In the genomic region with DNA sequence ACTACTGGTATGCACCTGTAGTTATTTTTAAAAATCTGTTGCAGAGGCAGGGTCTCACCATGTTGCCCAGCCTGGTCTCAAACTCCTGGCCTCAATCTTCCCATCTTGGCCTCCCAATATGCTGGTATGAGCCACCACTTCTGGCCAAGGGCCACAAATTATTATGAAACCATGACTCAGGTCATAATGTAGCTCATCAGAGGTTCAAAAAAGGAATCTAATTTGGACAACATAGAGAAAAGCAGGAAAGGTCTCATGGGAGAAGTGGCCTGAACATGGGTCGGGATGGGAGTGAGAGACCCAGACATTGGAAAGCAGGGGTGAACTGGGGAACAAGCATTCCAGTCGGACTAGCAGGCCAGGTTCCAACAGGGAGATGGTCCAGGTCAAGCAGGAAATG, we compare ENCODE assay signal across 19 cellular contexts. TPM values are rescaled to one million over a fixed set of nuclear protein-coding genes. Genes with fewer than 3 reads are reported as not detected.
DNase-seq lines count a peak whose midpoint lies in the region; ATAC-seq, FAIRE-seq and TF ChIP-seq lines count a peak whose summit lies in the region.
"Had no signal": no experiment of that assay in that cellular context is flagged by ENCODE, and none has a peak within 500 bp of the region (broad histone marks: within the 10 kb centered on the region; RNA-seq: fewer than 3 reads in every experiment).

No MANE protein-coding gene starts in this region.

- H3K27ac ChIP-seq in HepG2 (ENCODE audit: extremely low read length, insufficient read depth, low read length) (peak overlapping the region; percentile 9), right lobe of liver (no peak overlapping the region), gastroesophageal sphincter (no peak overlapping the region), esophagus squamous epithelium (no peak overlapping the region)

- peak overlapping the region; percentile 0 for H3K27ac Mint-ChIP-seq in activated CD8-positive, alpha-beta T cell treated with anti-CD3 and anti-CD28 coated beads for 36 hours
- H3K27ac Mint-ChIP-seq: dendritic cell treated with granulocyte-macrophage colony-stimulating factor and Interleukin-4, amounts not matched to agents 40 ng/mL and 50 ng/mL, for 4 days; memory B cell; WTC11 had no signal

- 88% methylated on average over 2 of the region's 2 CpGs for WGBS in HepG2 (ENCODE audit: low lambda C conversion rate)
- 86% methylated on average over 1 of the region's 2 CpGs for WGBS in right lobe of liver (ENCODE audit: insufficient coverage, low coverage, low lambda C conversion rate, missing lambda C conversion rate)
- 82 to 83% methylated on average over 1 to 2 of the region's 2 CpGs for WGBS in gastroesophageal sphincter (ENCODE audit: low coverage in 1 of 2), 2 donors
- WGBS in esophagus squamous epithelium, 2 donors: 89 to 100% methylated on average over 2 of the region's 2 CpGs

- ATAC-seq in HepG2 (no peak), right lobe of liver (no peak), HG02610 (IDR thresholded peaks at IDR 0.05; ENCODE audit: unreplicated experiment) (no peak), GM19452 (IDR thresholded peaks at IDR 0.05; ENCODE audit: unreplicated experiment) (no peak), gastroesophageal sphincter (no peak)
- ATAC-seq in activated CD8-positive, alpha-beta T cell treated with anti-CD3 and anti-CD28 coated beads for 36 hours: no peak
- ATAC-seq: WTC11 had no signal

- no peaks in the 10 kb centered on the region for H3K27me3 ChIP-seq in HepG2 (ENCODE audit: control insufficient read depth in 1 of 2, insufficient read depth in 2 of 2, low read length in 2 of 2)
- H3K27me3 ChIP-seq in right lobe of liver: no peaks in the 10 kb centered on the region
- no peaks in the 10 kb centered on the region for H3K27me3 ChIP-seq in gastroesophageal sphincter
- no peaks in the 10 kb centered on the region for H3K27me3 ChIP-seq in esophagus squamous epithelium

- no peaks in the 10 kb centered on the region for H4K20me1 ChIP-seq in HepG2 (ENCODE audit: insufficient read depth, low read length)

- no peak for TF ChIP-seq RAD21 in HepG2 (CRISPR knock-in tag; IDR thresholded peaks at IDR 0.05)

- TF ChIP-seq EP300 in HepG2 (IDR thresholded peaks at IDR 0.05; ENCODE audit: low read depth in 2 of 2, low read length in 2 of 2) (no peak), HepG2 (CRISPR knock-in tag; IDR thresholded peaks at IDR 0.05; ENCODE audit: borderline replicate concordance) (no peak), gastroesophageal sphincter (IDR thresholded peaks at IDR 0.05) (no peak)

- no peaks in the 10 kb centered on the region for H3K9me3 Mint-ChIP-seq in activated CD8-positive, alpha-beta T cell treated with anti-CD3 and anti-CD28 coated beads for 36 hours
- H3K9me3 Mint-ChIP-seq: dendritic cell treated with granulocyte-macrophage colony-stimulating factor and Interleukin-4, amounts not matched to agents 40 ng/mL and 50 ng/mL, for 4 days; memory B cell; WTC11 had no signal

- peaks cover 2 to 19% of the 10 kb centered on the region in 2 experiments; a peak in 2 of 5 replicates for H3K36me3 ChIP-seq in HepG2 (replicated peaks in 1 of 2; ENCODE audit: control insufficient read depth in 1 of 2, insufficient read depth in 2 of 2, low read length in 2 of 2)
- H3K36me3 ChIP-seq in right lobe of liver: peaks cover 0 to 4% (median 1%) of the 10 kb centered on the region in 4 donors
- peaks cover 0 to 31% of the 10 kb centered on the region in 2 donors for H3K36me3 ChIP-seq in gastroesophageal sphincter
- H3K36me3 ChIP-seq in esophagus squamous epithelium: peaks cover 0 to 82% (median 3%) of the 10 kb centered on the region in 3 donors

- no peak overlapping the region for H2AFZ ChIP-seq in HepG2 (ENCODE audit: low read length)

- no peak overlapping the region for H3K4me3 Mint-ChIP-seq in activated CD8-positive, alpha-beta T cell treated with anti-CD3 and anti-CD28 coated beads for 36 hours
- H3K4me3 Mint-ChIP-seq: dendritic cell treated with granulocyte-macrophage colony-stimulating factor and Interleukin-4, amounts not matched to agents 40 ng/mL and 50 ng/mL, for 4 days; memory B cell; WTC11 had no signal

- TF ChIP-seq CTCF in HepG2 (CRISPR knock-in tag; IDR thresholded peaks at IDR 0.05) (no peak), right lobe of liver (IDR thresholded peaks at IDR 0.05) (no peak), gastroesophageal sphincter (IDR thresholded peaks at IDR 0.05) (no peak), esophagus squamous epithelium (IDR thresholded peaks at IDR 0.05) (no peak)
- TF ChIP-seq CTCF in activated CD8-positive, alpha-beta T cell treated with anti-CD3 and anti-CD28 coated beads for 36 hours (IDR thresholded peaks at IDR 0.05): no peak

- no peak overlapping the region for H3K9ac ChIP-seq in HepG2 (ENCODE audit: insufficient read depth, low read depth, low read length)

- peaks cover 8% of the 10 kb centered on the region for H3K4me1 Mint-ChIP-seq in activated CD8-positive, alpha-beta T cell treated with anti-CD3 and anti-CD28 coated beads for 36 hours (ENCODE audit: low read depth)
- H3K4me1 Mint-ChIP-seq: memory B cell, WTC11 had no signal

- FAIRE-seq in HepG2 (lab: Jason Lieb, UNC): no peak
- FAIRE-seq: H54 had no signal

- no peaks in the 10 kb centered on the region for H3K27me3 Mint-ChIP-seq in activated CD8-positive, alpha-beta T cell treated with anti-CD3 and anti-CD28 coated beads for 36 hours
- H3K27me3 Mint-ChIP-seq: dendritic cell treated with granulocyte-macrophage colony-stimulating factor and Interleukin-4, amounts not matched to agents 40 ng/mL and 50 ng/mL, for 4 days; memory B cell had no signal

- BruUV-seq in HepG2 (replicated peaks; lab: Mats Ljungman, UMichigan): no TSS peak

- CTCF ChIA-PET in HepG2 (lab: Yijun Ruan, JAX; ENCODE audit: low intra/inter-chr PET ratio, low total read pairs): no interaction called here
- CTCF ChIA-PET in activated CD8-positive, alpha-beta T cell treated with anti-CD3 and anti-CD28 coated beads for 36 hours (lab: Charles Lee): interaction anchor here (1.1 kb wide), 1 partner anchor 16 kb away, joined by 3 read pairs; no protein-coding TSS in a partner anchor

- POLR2A ChIA-PET in HepG2 (lab: Yijun Ruan, JAX): interaction anchor here (1.5 kb wide), 1 partner anchor 65 kb away, joined by 4 read pairs; the partner anchor contains the start of genes ARV1 and TTC13
- POLR2A ChIA-PET in activated CD8-positive, alpha-beta T cell treated with anti-CD3 and anti-CD28 coated beads for 36 hours (lab: Charles Lee): no interaction called here

- H3K79me2 ChIP-seq in HepG2 (ENCODE audit: insufficient read depth, low read length): no peaks in the 10 kb centered on the region

- no peak for DNase-seq in HepG2 (ENCODE audit: low spot score)
- no peak for DNase-seq in right lobe of liver
- no peak for DNase-seq in activated CD8-positive, alpha-beta T cell treated with anti-CD3 and anti-CD28 coated beads for 36 hours
- DNase-seq in fibroblast of peridontal ligament (ENCODE audit: extremely low read depth): peak; percentile 29
- no peak for DNase-seq in esophagus squamous epithelium (lab: John Stamatoyannopoulos, UW)
- DNase-seq: DMS153; NCI-H1105; NCI-H2081; NCI-H446 treated with DMSO at 0.1 percent for 48 hours; occipital lobe; retina; stimulated activated CD4-positive, alpha-beta T cell treated with anti-CD3 and anti-CD28 coated beads, Interleukin-15, amount 100 ng/mL, for 24 hours had no signal

- H3K4me1 ChIP-seq in HepG2 (ENCODE audit: insufficient read depth, low read length) (peaks cover 14% of the 10 kb centered on the region), right lobe of liver (no peaks in the 10 kb centered on the region), gastroesophageal sphincter (peaks cover 0 to 27% (median 4%) of the 10 kb centered on the region in 3 donors), esophagus squamous epithelium (peaks cover 0 to 12% (median 9%) of the 10 kb centered on the region in 3 donors)

- intact Hi-C loops in HepG2 (cut with micrococcal nuclease; ENCODE audit: unreplicated experiment): no loop called here
- intact Hi-C loops in right lobe of liver (cut with DNase I): loop anchor here (10.0 kb wide), 3 partner anchors 181 to 301 kb away; no protein-coding TSS in a partner anchor
- intact Hi-C loops in activated CD8-positive, alpha-beta T cell treated with anti-CD3 and anti-CD28 coated beads for 36 hours (cut with micrococcal nuclease): no loop called here
- intact Hi-C loops in esophagus squamous epithelium (cut with DNase I): loop anchor here (10.0 kb wide), 1 partner anchor 301 kb away; no protein-coding TSS in a partner anchor

- TF ChIP-seq POLR2A in HepG2 (IDR thresholded peaks at IDR 0.05; ENCODE audit: insufficient read depth in 1 of 2, low read depth in 2 of 2, low read length in 2 of 2): no peak
- no peak for TF ChIP-seq POLR2A in right lobe of liver (IDR thresholded peaks at IDR 0.05)
- no peak for TF ChIP-seq POLR2A in gastroesophageal sphincter (IDR thresholded peaks at IDR 0.05)
- TF ChIP-seq POLR2A in esophagus squamous epithelium (IDR thresholded peaks at IDR 0.05): no peak

- in situ Hi-C loops in HepG2 (cut with HindIII; ENCODE audit: extremely low pct_ligation_motif_present, low pct_unique_long_range_greater_than_20kb): no loop called here

- no peak overlapping the region for H3K4me3 ChIP-seq in HepG2 (replicated peaks in 1 of 3; ENCODE audit: insufficient read depth in 1 of 3, low read depth in 2 of 3, low read length in 3 of 3)
- no peak overlapping the region for H3K4me3 ChIP-seq in right lobe of liver
- H3K4me3 ChIP-seq in gastroesophageal sphincter: no peak overlapping the region
- no peak overlapping the region for H3K4me3 ChIP-seq in esophagus squamous epithelium

- H3K36me3 Mint-ChIP-seq in activated CD8-positive, alpha-beta T cell treated with anti-CD3 and anti-CD28 coated beads for 36 hours (ENCODE audit: low read depth): peaks cover 5% of the 10 kb centered on the region
- H3K36me3 Mint-ChIP-seq: WTC11 had no signal

- H3K4me2 ChIP-seq in HepG2 (ENCODE audit: low read depth, low read length): no peak overlapping the region

- H3K9me3 ChIP-seq in HepG2 (ENCODE audit: low read length) (no peaks in the 10 kb centered on the region), right lobe of liver (no peaks in the 10 kb centered on the region), gastroesophageal sphincter (no peaks in the 10 kb centered on the region), esophagus squamous epithelium (no peaks in the 10 kb centered on the region)

RNA-seq across cellular contexts. Expression of gene C1orf198, which starts 45.2 kb away (rescaled TPM):
- total RNA-seq in HepG2 (2016; rRNA removed; fragmentation: Illumina TruSeq; extraction: Trizol): 13.4 and 16.0 TPM in 2 replicates
- 1.5 and 2.5 TPM in 2 replicates for total RNA-seq in HepG2 (2016; cell fraction: cytosol; rRNA removed; fragmentation: Illumina TruSeq; extraction: Trizol; ENCODE audit: low read depth)
- 13.4 and 14.5 TPM in 2 replicates for total RNA-seq in HepG2 (2016; cell fraction: insoluble cytoplasmic fraction; rRNA removed; fragmentation: Illumina TruSeq; extraction: Trizol)
- 8.6 and 8.8 TPM in 2 replicates for total RNA-seq in HepG2 (2016; cell fraction: membrane; rRNA removed; fragmentation: Illumina TruSeq; extraction: Trizol)
- total RNA-seq in HepG2 (2016; cell fraction: nucleus; rRNA removed; fragmentation: Illumina TruSeq; extraction: Trizol): 8.3 and 9.9 TPM in 2 replicates
- polyA plus RNA-seq in HepG2 (2011; rRNA removed): 12.7 and 13.7 TPM in 2 replicates
- 11.3 and 13.6 TPM in 2 replicates for polyA plus RNA-seq in HepG2 (2011; cell fraction: cytosol; rRNA removed)
- polyA plus RNA-seq in HepG2 (2011; cell fraction: nucleus; rRNA removed): 16.2 and 18.1 TPM in 2 replicates
- 8.9 and 9.1 TPM in 2 replicates for polyA plus RNA-seq in HepG2 (2012)
- 1.5 and 1.6 TPM in 2 replicates for polyA plus RNA-seq in HepG2 (2016; cell fraction: cytosol; fragmentation: Illumina TruSeq; extraction: Trizol; ENCODE audit: low read depth)
- polyA plus RNA-seq in HepG2 (2016; cell fraction: insoluble cytoplasmic fraction; fragmentation: Illumina TruSeq; extraction: Trizol; ENCODE audit: low read depth): 19.1 and 21.4 TPM in 2 replicates
- 6.0 and 6.2 TPM in 2 replicates for polyA plus RNA-seq in HepG2 (2016; cell fraction: membrane; fragmentation: Illumina TruSeq; extraction: Trizol; ENCODE audit: low read depth)
- 16.8 and 17.0 TPM in 2 replicates for polyA plus RNA-seq in HepG2 (2016; cell fraction: nucleus; fragmentation: Illumina TruSeq; extraction: Trizol; ENCODE audit: insufficient read depth, low read depth)
- 15.9 and 27.8 TPM in 2 replicates for polyA minus RNA-seq in HepG2 (2011; rRNA and poly(A)+ RNA removed; ENCODE audit: low replicate concordance)
- 14.3 and 14.7 TPM in 2 replicates for polyA minus RNA-seq in HepG2 (2011; cell fraction: cytosol; rRNA and poly(A)+ RNA removed)
- 12.6 and 12.7 TPM in 2 replicates for polyA minus RNA-seq in HepG2 (2011; cell fraction: nucleus; rRNA and poly(A)+ RNA removed)
- 10 to 100 TPM in 3 of 6 experiments, 1 to 10 TPM in 3; 4.2 to 33.7 (median 17.2) TPM for total RNA-seq in right lobe of liver
- total RNA-seq in activated CD8-positive, alpha-beta T cell treated with anti-CD3 and anti-CD28 coated beads for 36 hours: 1 to 10 TPM; 6.2 to 6.9 TPM
- total RNA-seq in gastroesophageal sphincter: 100 to 1,000 TPM; 115 to 219 (median 172) TPM
- 10 to 100 TPM; 18.5 to 28.8 (median 21.6) TPM for total RNA-seq in esophagus squamous epithelium

Comparison
In these comparisons a context has a peak if more than half of its experiments do, and no peak if none do; other contexts are left out.
1. intact Hi-C loops: an anchor here in right lobe of liver (10.0 kb wide) and esophagus squamous epithelium (10.0 kb wide); none called in HepG2 and activated CD8-positive, alpha-beta T cell treated with anti-CD3 and anti-CD28 coated beads for 36 hours.